ENCODE assay signal across 1 cellular context in genomic region chr2:132256251-132256902, GRCh38.
TF ChIP-seq lines count a peak whose summit lies in the region.

No MANE protein-coding gene starts in this region.

TF ChIP-seq in GM23338, 12 proteins besides CTCF, POLR2A, EP300 and RAD21 (continued from another document):
- no peak for TF ChIP-seq REST (IDR thresholded peaks at IDR 0.05; ENCODE audit: unreplicated experiment)
- TF ChIP-seq STAT1 (IDR thresholded peaks at IDR 0.05; ENCODE audit: unreplicated experiment): no peak
- no peak for TF ChIP-seq ETS1 (IDR thresholded peaks at IDR 0.05)
- no peak for TF ChIP-seq ZNF114 (CRISPR knock-in tag; IDR thresholded peaks at IDR 0.05)
- TF ChIP-seq EZH2phosphoT487 (IDR thresholded peaks at IDR 0.05; ENCODE audit: unreplicated experiment): no peak
- TF ChIP-seq JUNB (IDR thresholded peaks at IDR 0.05; ENCODE audit: unreplicated experiment): no peak
- TF ChIP-seq CREB1 (CRISPR knock-in tag; IDR thresholded peaks at IDR 0.05; ENCODE audit: low read depth): no peak
- no peak for TF ChIP-seq POLR2AphosphoS5 (IDR thresholded peaks at IDR 0.05; ENCODE audit: low read depth)
- TF ChIP-seq ZNF331 (CRISPR knock-in tag; IDR thresholded peaks at IDR 0.05; ENCODE audit: low read depth): no peak
